ENCODE assay signal across 15 cellular contexts in the genomic region with DNA sequence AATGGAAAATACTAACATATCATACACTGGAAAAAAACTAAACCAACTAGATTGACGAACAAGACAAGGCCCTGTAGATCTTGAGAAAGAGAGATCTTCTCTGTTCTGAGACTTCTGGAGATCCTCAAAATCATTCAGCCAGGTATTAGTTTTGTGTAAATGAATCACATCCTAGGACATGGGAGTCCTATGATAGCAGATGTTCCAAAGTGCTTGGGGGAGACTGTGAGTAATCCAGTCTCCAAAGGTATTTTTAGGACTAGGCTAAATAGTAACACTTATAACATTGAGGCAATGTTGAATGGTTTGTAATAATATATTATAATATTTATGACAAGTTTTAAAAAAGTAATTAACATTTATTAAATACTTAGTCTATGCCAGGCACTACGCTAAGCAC.
DNase-seq lines count a peak whose midpoint lies in the region; ATAC-seq and TF ChIP-seq lines count a peak whose summit lies in the region.
"Had no signal": no experiment of that assay in that cellular context is flagged by ENCODE, and none has a peak within 500 bp of the region (broad histone marks: within the 10 kb centered on the region; RNA-seq: fewer than 3 reads in every experiment).

No MANE protein-coding gene starts in this region.

- H3K36me3 ChIP-seq in PC-3 (ENCODE audit: low read depth, low read length): no peaks in the 10 kb centered on the region
- H3K36me3 ChIP-seq: BLaER1 treated with 17β-estradiol and CSF1 and Interleukin-3, amounts not matched to agents 10 nM and 100 nM had no signal

- H3K4me3 ChIP-seq in PC-3 (ENCODE audit: low read length): no peak overlapping the region
- H3K4me3 ChIP-seq in foreskin fibroblast (ENCODE audit: low read depth in 1 of 2, low read length in 2 of 2): no peak overlapping the region
- H3K4me3 ChIP-seq: BLaER1 treated with 17β-estradiol and CSF1 and Interleukin-3, amounts not matched to agents 10 nM and 100 nM; K562 had no signal

- CTCF ChIA-PET in PC-3 (lab: Charles Lee): no interaction called here

- DNase-seq in ELR (ENCODE audit: low read depth) (peak; percentile 7), PC-3 (peak; percentile 10), foreskin keratinocyte (peak in 1 of 2 donors; percentile 40), foreskin fibroblast (no peak), NOMO-1 treated with dmso at 0.1 percent for 144 hours (lab: John Stamatoyannopoulos, UW; ENCODE audit: unreplicated experiment) (no peak)
- DNase-seq: Calu3; CD8-positive, alpha-beta T cell; DMS 273 treated with DMSO at 0.1 percent for 48 hours; DND-41; GDM1; H9 had no signal

- POLR2A ChIA-PET in PC-3 (lab: Charles Lee; ENCODE audit: unreplicated experiment): no interaction called here

- H3K9ac ChIP-seq in PC-3 (ENCODE audit: low read length): no peak overlapping the region
- H3K9ac ChIP-seq: BLaER1 treated with 17β-estradiol and CSF1 and Interleukin-3, amounts not matched to agents 10 nM and 100 nM had no signal

- intact Hi-C loops in PC-3 (cut with micrococcal nuclease): no loop called here

- no peak overlapping the region for H3K4me2 ChIP-seq in PC-3 (ENCODE audit: low read length)
- H3K4me2 ChIP-seq: BLaER1 treated with 17β-estradiol and CSF1 and Interleukin-3, amounts not matched to agents 10 nM and 100 nM had no signal

- H3K4me1 ChIP-seq in PC-3 (ENCODE audit: insufficient read depth, low read length) (peaks cover 3% of the 10 kb centered on the region; the same call in 1 of the 2 replicates), foreskin keratinocyte (no peaks in the 10 kb centered on the region)
- H3K4me1 ChIP-seq: BLaER1 treated with 17β-estradiol and CSF1 and Interleukin-3, amounts not matched to agents 10 nM and 100 nM had no signal

- no peak for ATAC-seq in PC-3
- peak; percentile 57 for ATAC-seq in foreskin keratinocyte
- no peak for ATAC-seq in GM21381 (IDR thresholded peaks at IDR 0.05; ENCODE audit: unreplicated experiment)
- ATAC-seq: CD8-positive, alpha-beta T cell; K562 had no signal

- no peak for TF ChIP-seq CTCF in PC-3 (conservative IDR thresholded peaks at IDR 0.05; ENCODE audit: low read depth, low read length)
- TF ChIP-seq CTCF in foreskin keratinocyte (conservative IDR thresholded peaks at IDR 0.05): no peak
- no peak for TF ChIP-seq CTCF in foreskin fibroblast (IDR thresholded peaks at IDR 0.05; ENCODE audit: low read depth, low read length)

- no peaks in the 10 kb centered on the region for H4K20me1 ChIP-seq in PC-3 (ENCODE audit: low read length)
- H4K20me1 ChIP-seq: BLaER1 treated with 17β-estradiol and CSF1 and Interleukin-3, amounts not matched to agents 10 nM and 100 nM had no signal

- H3K27ac ChIP-seq in PC-3 (ENCODE audit: low read length) (no peak overlapping the region), foreskin keratinocyte (no peak overlapping the region)
- H3K27ac ChIP-seq: BLaER1 treated with 17β-estradiol and CSF1 and Interleukin-3, amounts not matched to agents 10 nM and 100 nM; HL-60 had no signal

- H3K9me3 ChIP-seq in PC-3 (ENCODE audit: low read length): no peaks in the 10 kb centered on the region
- H3K9me3 ChIP-seq: BLaER1 treated with 17β-estradiol and CSF1 and Interleukin-3, amounts not matched to agents 10 nM and 100 nM had no signal

- no peak overlapping the region for H2AFZ ChIP-seq in PC-3 (ENCODE audit: low read length)

- BruUV-seq in PC-3 (replicated peaks; lab: Mats Ljungman, UMichigan): no TSS peak

- H3K9me2 ChIP-seq in PC-3 (replicated peaks; ENCODE audit: low read length): no peaks in the 10 kb centered on the region

- no peaks in the 10 kb centered on the region for H3F3A ChIP-seq in PC-3 (ENCODE audit: low read length, unreplicated experiment)

- H3K79me2 ChIP-seq in PC-3 (ENCODE audit: low read length): no peaks in the 10 kb centered on the region

- no peaks in the 10 kb centered on the region for H3K27me3 ChIP-seq in PC-3 (ENCODE audit: low read length)
- H3K27me3 ChIP-seq in foreskin keratinocyte: no peaks in the 10 kb centered on the region
- H3K27me3 ChIP-seq: BLaER1 treated with 17β-estradiol and CSF1 and Interleukin-3, amounts not matched to agents 10 nM and 100 nM had no signal

Comparison
In these comparisons a context has a peak if more than half of its experiments do, and no peak if none do; other contexts are left out.
1. DNase-seq: peak in ELR (single experiment) and PC-3 (single experiment); none in foreskin fibroblast (0 of 2) and NOMO-1 treated with dmso at 0.1 percent for 144 hours (single experiment).